In genomic region chr2:98205901-98206300, GRCh38 we compare ENCODE assay signal across 22 cellular contexts.
DNase-seq lines count a peak whose midpoint lies in the region; ATAC-seq, FAIRE-seq and TF ChIP-seq lines count a peak whose summit lies in the region.
"Had no signal": no experiment of that assay in that cellular context is flagged by ENCODE, and none has a peak within 500 bp of the region (broad histone marks: within the 10 kb centered on the region; RNA-seq: fewer than 3 reads in every experiment).

No MANE protein-coding gene starts in this region.

- H3K4me3 ChIP-seq in breast epithelium, result no peak overlapping the region
- H3K4me3 ChIP-seq: BLaER1 treated with 17β-estradiol and CSF1 and Interleukin-3, amounts not matched to agents 10 nM and 100 nM; GM23248 had no signal

- TF ChIP-seq POLR2A in breast epithelium (IDR thresholded peaks at IDR 0.05) (no peak), erythroblast (IDR thresholded peaks at IDR 0.05; ENCODE audit: low read length) (no peak)

- H3K9me3 ChIP-seq in breast epithelium, result no peaks in the 10 kb centered on the region
- H3K9me3 ChIP-seq: BLaER1 treated with 17β-estradiol and CSF1 and Interleukin-3, amounts not matched to agents 10 nM and 100 nM had no signal

- no peaks in the 10 kb centered on the region for H3K36me3 ChIP-seq in breast epithelium
- H3K36me3 ChIP-seq: BLaER1 treated with 17β-estradiol and CSF1 and Interleukin-3, amounts not matched to agents 10 nM and 100 nM had no signal

- no peak overlapping the region for H3K27ac Mint-ChIP-seq in MCF 10A (ENCODE audit: low read depth, unreplicated experiment)
- H3K27ac Mint-ChIP-seq: B cell; CD8-positive, alpha-beta T cell; HFFc6 had no signal

- no peaks in the 10 kb centered on the region for H3K4me1 Mint-ChIP-seq in MCF 10A (ENCODE audit: insufficient read depth, unreplicated experiment)
- H3K4me1 Mint-ChIP-seq: B cell had no signal

- H3K9me3 Mint-ChIP-seq in MCF 10A (ENCODE audit: unreplicated experiment), result no peaks in the 10 kb centered on the region
- H3K9me3 Mint-ChIP-seq: CD8-positive, alpha-beta T cell; HFFc6 had no signal

- no peaks in the 10 kb centered on the region for H3K4me1 ChIP-seq in breast epithelium
- H3K4me1 ChIP-seq: BLaER1 treated with 17β-estradiol and CSF1 and Interleukin-3, amounts not matched to agents 10 nM and 100 nM had no signal

- no peak overlapping the region for H3K4me3 Mint-ChIP-seq in MCF 10A (ENCODE audit: unreplicated experiment)
- H3K4me3 Mint-ChIP-seq: B cell; CD8-positive, alpha-beta T cell; HFFc6 had no signal

- H3K27ac ChIP-seq in breast epithelium, result no peak overlapping the region
- H3K27ac ChIP-seq: BLaER1 treated with 17β-estradiol and CSF1 and Interleukin-3, amounts not matched to agents 10 nM and 100 nM; GM23248 had no signal

- CTCF ChIA-PET in MCF 10A (lab: Yijun Ruan, JAX), result interaction anchor here (1.0 kb wide), 1 partner anchor 399 kb away, joined by 3 read pairs; no protein-coding TSS in a partner anchor

- FAIRE-seq in urothelium cell line (lab: Jason Lieb, UNC), result peak; percentile 66
- FAIRE-seq: H54, HepG2 had no signal

- no peaks in the 10 kb centered on the region for H3K27me3 ChIP-seq in breast epithelium
- H3K27me3 ChIP-seq: BLaER1 treated with 17β-estradiol and CSF1 and Interleukin-3, amounts not matched to agents 10 nM and 100 nM had no signal

- H3K27me3 Mint-ChIP-seq in MCF 10A (ENCODE audit: insufficient read depth, unreplicated experiment), result peaks cover 11% of the 10 kb centered on the region

- BruUV-seq in MCF 10A (replicated peaks; lab: Mats Ljungman, UMichigan), result no TSS peak

- TF ChIP-seq CTCF in MCF 10A (IDR thresholded peaks at IDR 0.05; ENCODE audit: unreplicated experiment) (no peak), breast epithelium (IDR thresholded peaks at IDR 0.05) (no peak)

- DNase-seq in MCF 10A (ENCODE audit: unreplicated experiment) (peak; percentile 7), breast epithelium (ENCODE audit: low spot score in 2 of 2) (no peak), RPMI7951 (ENCODE audit: low read depth) (peak; percentile 13), erythroblast (lab: John Stamatoyannopoulos, UW) (peak; percentile 8 to 14), urothelium cell line (ENCODE audit: low spot score) (no peak), COLO829 (ENCODE audit: low spot score) (no peak)
- no peak for DNase-seq in activated CD8-positive, alpha-beta memory T cell treated with anti-CD3 and anti-CD28 coated beads for 24 hours
- DNase-seq: 8988T; CD8-positive, alpha-beta T cell; COR-L47; DMS 273 treated with DMSO at 0.1 percent for 48 hours; DMS79; GF-D8; GM23248; HCEC 1CT; HFFc6; Karpas-422 had no signal

- POLR2A ChIA-PET in MCF 10A (lab: Yijun Ruan, JAX), result no interaction called here

- no peaks in the 10 kb centered on the region for H3K36me3 Mint-ChIP-seq in MCF 10A (ENCODE audit: insufficient read depth, unreplicated experiment)
- H3K36me3 Mint-ChIP-seq: CD8-positive, alpha-beta T cell had no signal

- intact Hi-C loops in MCF 10A (cut with micrococcal nuclease), result no loop called here
- intact Hi-C loops in breast epithelium (cut with DNase I; ENCODE audit: low total_unique reads), result no loop called here

- no peak for ATAC-seq in HG02759 (IDR thresholded peaks at IDR 0.05; ENCODE audit: unreplicated experiment)
- ATAC-seq: CD8-positive, alpha-beta T cell; HepG2 had no signal

Comparison
In these comparisons a context has a peak if more than half of its experiments do, and no peak if none do; other contexts are left out.
1. DNase-seq: peak in MCF 10A (single experiment), RPMI7951 (single experiment) and erythroblast (2 of 2); none in breast epithelium (0 of 2), urothelium cell line (single experiment), COLO829 (single experiment) and activated CD8-positive, alpha-beta memory T cell treated with anti-CD3 and anti-CD28 coated beads for 24 hours (single experiment).